Comparison of ENCODE assay signal across 24 cellular contexts in genomic region chr15:52326758-52327157, GRCh38. TPM values are rescaled to one million over a fixed set of nuclear protein-coding genes. Genes with fewer than 3 reads are reported as not detected.
DNase-seq lines count a peak whose midpoint lies in the region; ATAC-seq and TF ChIP-seq lines count a peak whose summit lies in the region.
"Had no signal": no experiment of that assay in that cellular context is flagged by ENCODE, and none has a peak within 500 bp of the region (broad histone marks: within the 10 kb centered on the region; RNA-seq: fewer than 3 reads in every experiment).

No MANE protein-coding gene starts in this region.

- no peaks in the 10 kb centered on the region for H3K27me3 Mint-ChIP-seq in GM23338 (ENCODE audit: insufficient read depth, low read depth, poor library complexity)
- H3K27me3 Mint-ChIP-seq in activated T-helper 2 cell treated with anti-CD3 and anti-CD28 coated beads, Interferon-gamma antibody, Interleukin-2, Interleukin-4, amounts not matched to agents 10 μg/mL and 5 μg/mL and 100 μg/mL, durations not matched to agents 14 hours and 24 hours and 36 hours (ENCODE audit: low read depth): no peaks in the 10 kb centered on the region
- H3K27me3 Mint-ChIP-seq: activated naive CD4-positive, alpha-beta T cell treated with anti-CD3 and anti-CD28 coated beads, Interleukin-2, amount 50 U/mL, for 24 hours; naive thymus-derived CD8-positive, alpha-beta T cell had no signal

- H3K4me1 ChIP-seq in GM23338 (ENCODE audit: insufficient read depth): no peaks in the 10 kb centered on the region
- H3K4me1 ChIP-seq: parathyroid adenoma had no signal

- peaks cover 7% of the 10 kb centered on the region for H3K4me1 Mint-ChIP-seq in GM23338
- H3K4me1 Mint-ChIP-seq in activated T-helper 2 cell treated with anti-CD3 and anti-CD28 coated beads, Interferon-gamma antibody, Interleukin-2, Interleukin-4, amounts not matched to agents 10 μg/mL and 5 μg/mL and 100 μg/mL, durations not matched to agents 14 hours and 24 hours and 36 hours (ENCODE audit: low read depth): peaks cover 13% of the 10 kb centered on the region

- H3K4me3 ChIP-seq in GM23338: no peak overlapping the region

- peaks cover 6% of the 10 kb centered on the region; the same call in 2 of the 3 replicates for H3K36me3 Mint-ChIP-seq in GM23338 (ENCODE audit: low read depth)
- peaks cover 45% of the 10 kb centered on the region for H3K36me3 Mint-ChIP-seq in activated T-helper 2 cell treated with anti-CD3 and anti-CD28 coated beads, Interferon-gamma antibody, Interleukin-2, Interleukin-4, amounts not matched to agents 10 μg/mL and 5 μg/mL and 100 μg/mL, durations not matched to agents 14 hours and 24 hours and 36 hours (ENCODE audit: low read depth)

- no peaks in the 10 kb centered on the region for H3K79me2 ChIP-seq in GM23338 (replicated peaks; ENCODE audit: insufficient read depth)
- H3K79me2 ChIP-seq: parathyroid adenoma had no signal

- H3K27ac ChIP-seq in GM23338 (ENCODE audit: low read depth): no peak overlapping the region
- H3K27ac ChIP-seq: parathyroid adenoma had no signal

- no peak for ATAC-seq in GM23338
- no peak for ATAC-seq in GM18861 (IDR thresholded peaks at IDR 0.05; ENCODE audit: unreplicated experiment)
- ATAC-seq: activated T-cell treated with anti-CD3 and anti-CD28 coated beads, Interleukin-2, amount 50 U/mL, for 4 hours; HCT116; naive thymus-derived CD8-positive, alpha-beta T cell; Right ventricle myocardium inferior had no signal

- no peaks in the 10 kb centered on the region for H3K9me2 ChIP-seq in GM23338 (ENCODE audit: insufficient read depth)

- no peaks in the 10 kb centered on the region for H3F3A ChIP-seq in GM23338 (replicated peaks; ENCODE audit: low read depth)

- intact Hi-C loops in activated T-helper 2 cell treated with anti-CD3 and anti-CD28 coated beads, Interferon-gamma antibody, Interleukin-2, Interleukin-4, amounts not matched to agents 10 μg/mL and 5 μg/mL and 100 μg/mL, durations not matched to agents 14 hours and 24 hours and 36 hours (cut with micrococcal nuclease): no loop called here

- no peaks in the 10 kb centered on the region for H4K20me1 ChIP-seq in GM23338 (replicated peaks; ENCODE audit: insufficient read depth)

- H3K27me3 ChIP-seq in GM23338 (ENCODE audit: insufficient read depth): no peaks in the 10 kb centered on the region
- H3K27me3 ChIP-seq: BE2C had no signal

- no peak overlapping the region for H2AFZ ChIP-seq in GM23338
- H2AFZ ChIP-seq: parathyroid adenoma had no signal

- no peak overlapping the region for H3K4me3 Mint-ChIP-seq in GM23338
- no peak overlapping the region for H3K4me3 Mint-ChIP-seq in activated T-helper 2 cell treated with anti-CD3 and anti-CD28 coated beads, Interferon-gamma antibody, Interleukin-2, Interleukin-4, amounts not matched to agents 10 μg/mL and 5 μg/mL and 100 μg/mL, durations not matched to agents 14 hours and 24 hours and 36 hours (ENCODE audit: low read depth)
- H3K4me3 Mint-ChIP-seq: activated naive CD4-positive, alpha-beta T cell treated with anti-CD3 and anti-CD28 coated beads, Interleukin-2, amount 50 U/mL, for 24 hours; activated T-cell treated with anti-CD3 and anti-CD28 coated beads, Interleukin-2, amount 50 U/mL, for 4 hours; naive thymus-derived CD8-positive, alpha-beta T cell had no signal

- no peaks in the 10 kb centered on the region for H3K9me3 Mint-ChIP-seq in GM23338
- no peaks in the 10 kb centered on the region for H3K9me3 Mint-ChIP-seq in activated T-helper 2 cell treated with anti-CD3 and anti-CD28 coated beads, Interferon-gamma antibody, Interleukin-2, Interleukin-4, amounts not matched to agents 10 μg/mL and 5 μg/mL and 100 μg/mL, durations not matched to agents 14 hours and 24 hours and 36 hours
- H3K9me3 Mint-ChIP-seq: activated naive CD4-positive, alpha-beta T cell treated with anti-CD3 and anti-CD28 coated beads, Interleukin-2, amount 50 U/mL, for 24 hours; activated T-cell treated with anti-CD3 and anti-CD28 coated beads, Interleukin-2, amount 50 U/mL, for 4 hours; naive thymus-derived CD8-positive, alpha-beta T cell had no signal

- DNase-seq in EH (ENCODE audit: low read depth) (peak; percentile 15), NCI-H82 treated with DMSO at 0.1 percent for 48 hours (lab: John Stamatoyannopoulos, UW; ENCODE audit: unreplicated experiment) (peak; percentile 20), fibroblast of peridontal ligament (ENCODE audit: extremely low read depth) (peak; percentile 71), renal cortical epithelial cell (ENCODE audit: low read depth) (peak; percentile 65), GM23338 (ENCODE audit: low spot score) (no peak), dedifferentiated amniotic fluid mesenchymal stem cell (ENCODE audit: extremely low spot score) (no peak)
- DNase-seq in activated T-helper 2 cell treated with anti-CD3 and anti-CD28 coated beads, Interferon-gamma antibody, Interleukin-2, Interleukin-4, amounts not matched to agents 10 μg/mL and 5 μg/mL and 100 μg/mL, durations not matched to agents 14 hours and 24 hours and 36 hours (ENCODE audit: low spot score): no peak
- DNase-seq: activated CD4-positive, alpha-beta T cell treated with anti-CD3 and anti-CD28 coated beads for 1 hour; activated CD8-positive, alpha-beta memory T cell treated with anti-CD3 and anti-CD28 coated beads for 24 hours; activated T-cell treated with anti-CD3 and anti-CD28 coated beads, Interleukin-2, amount 50 U/mL, for 4 hours; BE2C; DMS79 treated with DMSO at 0.1 percent for 48 hours; foreskin melanocyte; naive thymus-derived CD8-positive, alpha-beta T cell; NCI-H1417; NCI-H2107; NCI-H69; stimulated activated naive CD4-positive, alpha-beta T cell treated with Interleukin-2 at 50 U/mL for 16 hours; trophoblast cell had no signal

- no peak for TF ChIP-seq CTCF in GM23338 (conservative IDR thresholded peaks at IDR 0.05; ENCODE audit: low read depth in 2 of 2)

- no peak overlapping the region for H3K4me2 ChIP-seq in GM23338

- no peak overlapping the region for H3K27ac Mint-ChIP-seq in GM23338
- H3K27ac Mint-ChIP-seq in activated T-helper 2 cell treated with anti-CD3 and anti-CD28 coated beads, Interferon-gamma antibody, Interleukin-2, Interleukin-4, amounts not matched to agents 10 μg/mL and 5 μg/mL and 100 μg/mL, durations not matched to agents 14 hours and 24 hours and 36 hours: no peak overlapping the region
- H3K27ac Mint-ChIP-seq: activated naive CD4-positive, alpha-beta T cell treated with anti-CD3 and anti-CD28 coated beads, Interleukin-2, amount 50 U/mL, for 24 hours had no signal

- H3K36me3 ChIP-seq in GM23338 (ENCODE audit: insufficient read depth): no peaks in the 10 kb centered on the region
- H3K36me3 ChIP-seq: BE2C had no signal

TF ChIP-seq in GM23338, 12 proteins besides CTCF, POLR2A, EP300 and RAD21 (continues in another document):
- TF ChIP-seq ETS1 (IDR thresholded peaks at IDR 0.05) (no peak), NANOG (IDR thresholded peaks at IDR 0.05; ENCODE audit: borderline replicate concordance) (no peak)

RNA-seq across cellular contexts. Expression of gene MYO5C, which starts 31.2 kb away (rescaled TPM):
- total RNA-seq in renal cortical epithelial cell: 17.2 and 18.3 TPM in 2 replicates
- 20.8 and 28.8 TPM in 2 replicates for total RNA-seq in GM23338 (2014; rRNA removed; shearing (Covaris generic))
- 6.4 and 7.9 TPM in 2 replicates for polyA plus RNA-seq in GM23338 (2016; fragmentation: Nextera tagmentation; extraction: Ambion mirVana)
- total RNA-seq in activated T-helper 2 cell treated with anti-CD3 and anti-CD28 coated beads, Interferon-gamma antibody, Interleukin-2, Interleukin-4, amounts not matched to agents 10 μg/mL and 5 μg/mL and 100 μg/mL, durations not matched to agents 14 hours and 24 hours and 36 hours: 0.32 and 0.64 TPM in 2 replicates

Comparison
In these comparisons a context has a peak if more than half of its experiments do, and no peak if none do; other contexts are left out.
1. DNase-seq: peak in EH (single experiment), NCI-H82 treated with DMSO at 0.1 percent for 48 hours (single experiment), fibroblast of peridontal ligament (single experiment) and renal cortical epithelial cell (single experiment); none in GM23338 (single experiment), activated T-helper 2 cell treated with anti-CD3 and anti-CD28 coated beads, Interferon-gamma antibody, Interleukin-2, Interleukin-4, amounts not matched to agents 10 μg/mL and 5 μg/mL and 100 μg/mL, durations not matched to agents 14 hours and 24 hours and 36 hours (single experiment) and dedifferentiated amniotic fluid mesenchymal stem cell (single experiment).
2. RNA of gene MYO5C, which starts 31.2 kb away (total RNA-seq): 20.8 to 28.8 TPM in GM23338 and 17.2 to 18.3 TPM in renal cortical epithelial cell; 0.32 to 0.64 TPM in activated T-helper 2 cell treated with anti-CD3 and anti-CD28 coated beads, Interferon-gamma antibody, Interleukin-2, Interleukin-4, amounts not matched to agents 10 μg/mL and 5 μg/mL and 100 μg/mL, durations not matched to agents 14 hours and 24 hours and 36 hours; every median in the first group is over 10 times any median in the second.